8 cellular contexts compared by ENCODE assay signal in genomic region chr2:216108967-216109921, GRCh38.
DNase-seq lines count a peak whose midpoint lies in the region; ATAC-seq lines count a peak whose summit lies in the region.

TSS of gene XRCC5 (plus strand) at chr2:216109348. CDS start at chr2:216109437, 89 bp downstream.

- ATAC-seq in GM19397 (IDR thresholded peaks at IDR 0.05; ENCODE audit: unreplicated experiment) (peak; percentile 58), HG03565 (IDR thresholded peaks at IDR 0.05; ENCODE audit: unreplicated experiment) (peak; percentile 38)

- DNase-seq in C1 segment of cervical spinal cord (lab: John Stamatoyannopoulos, UW) (peak; percentile 64 to 97 (median 92)), NCI-H774 (lab: John Stamatoyannopoulos, UW) (peak; percentile 97), dedifferentiated amniotic fluid mesenchymal stem cell (ENCODE audit: extremely low spot score) (peak; percentile 96), left kidney (ENCODE audit: low read depth, low spot score) (peak; percentile 98)
- peak; percentile 95 to 97 for DNase-seq in activated CD4-positive, alpha-beta T cell treated with anti-CD3 and anti-CD28 coated beads, Interleukin-2, amount 50 U/mL, for 24 hours (ENCODE audit: low read depth in 1 of 2, low spot score in 1 of 2)
- DNase-seq in stimulated activated CD4-positive, alpha-beta T cell treated with anti-CD3 and anti-CD28 coated beads, Interleukin-1b, Interleukin-23, amount 100 ng/mL, for 48 hours, result peak; percentile 98

Comparison
In these comparisons a context has a peak if more than half of its experiments do, and no peak if none do; other contexts are left out.
1. Peak in every context shown above with its lines: DNase-seq and ATAC-seq.